Comparison of ENCODE assay signal across 12 cellular contexts in the genomic region with DNA sequence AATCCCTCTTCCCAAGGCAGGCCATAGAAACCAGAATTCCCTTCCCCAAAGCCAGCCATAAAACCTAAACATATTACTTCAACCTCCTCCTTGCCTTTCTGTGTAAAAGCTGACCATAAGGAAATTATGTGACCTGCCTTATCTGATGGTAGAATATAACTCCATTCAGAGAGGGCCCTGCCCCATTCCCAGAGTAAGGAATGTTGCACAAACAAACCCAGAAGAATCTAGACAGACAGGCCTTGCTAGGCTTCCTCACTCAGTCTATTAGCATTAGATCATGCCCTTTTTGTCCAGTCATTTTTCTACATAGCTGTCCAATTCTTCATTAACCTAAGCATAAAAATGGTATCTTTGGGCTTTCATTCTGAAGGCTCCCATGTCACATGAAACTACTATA. TPM values are rescaled to one million over a fixed set of nuclear protein-coding genes. Genes with fewer than 3 reads are reported as not detected.
A peak's percentile ranks its signal among the peaks of the same experiment; 100 is the strongest.
DNase-seq lines count a peak whose midpoint lies in the region; ATAC-seq and TF ChIP-seq lines count a peak whose summit lies in the region.
"Had no signal": no experiment of that assay in that cellular context is flagged by ENCODE, and none has a peak within 500 bp of the region (broad histone marks: within the 10 kb centered on the region; RNA-seq: fewer than 3 reads in every experiment).

No MANE protein-coding gene starts in this region.

- H3K36me3 ChIP-seq in PC-3 (ENCODE audit: low read depth, low read length) = no peaks in the 10 kb centered on the region
- no peaks in the 10 kb centered on the region for H3K36me3 ChIP-seq in fibroblast of lung (ENCODE audit: control insufficient read depth, insufficient read depth, low read length)
- H3K36me3 ChIP-seq: Peyer's patch had no signal

- H3K4me1 ChIP-seq in PC-3 (ENCODE audit: insufficient read depth, low read length) = peaks cover 9% of the 10 kb centered on the region
- H3K4me1 ChIP-seq in fibroblast of lung (ENCODE audit: control insufficient read depth, extremely low read depth, insufficient read depth, low read length) = peaks cover 9% of the 10 kb centered on the region

- no peak overlapping the region for H3K4me3 Mint-ChIP-seq in stimulated activated effector memory CD8-positive, alpha-beta T cell treated with anti-CD3 and anti-CD28 coated beads, Interleukin-12 subunit alpha, Interleukin-12 subunit beta, amount 100 ng/mL, for 72 hours

- H3K9me2 ChIP-seq in PC-3 (replicated peaks; ENCODE audit: low read length) = no peaks in the 10 kb centered on the region

- H3K9ac ChIP-seq in PC-3 (ENCODE audit: low read length) (no peak overlapping the region), fibroblast of lung (ENCODE audit: insufficient read depth, low read length) (no peak overlapping the region)

- TF ChIP-seq CTCF in PC-3 (conservative IDR thresholded peaks at IDR 0.05; ENCODE audit: low read depth, low read length) = no peak
- no peak for TF ChIP-seq CTCF in fibroblast of lung (conservative IDR thresholded peaks at IDR 0.05 in 1 of 2, IDR thresholded peaks at IDR 0.05 in 1 of 2; ENCODE audit: low read depth in 1 of 2, low read length in 2 of 2)

- H3K27ac ChIP-seq in PC-3 (ENCODE audit: low read length) (no peak overlapping the region), fibroblast of lung (ENCODE audit: insufficient read depth, low read length) (peak overlapping the region; percentile 44)

- H3K9me3 Mint-ChIP-seq in stimulated activated effector memory CD8-positive, alpha-beta T cell treated with anti-CD3 and anti-CD28 coated beads, Interleukin-12 subunit alpha, Interleukin-12 subunit beta, amount 100 ng/mL, for 72 hours = no peaks in the 10 kb centered on the region

- H3K79me2 ChIP-seq in PC-3 (ENCODE audit: low read length) (no peaks in the 10 kb centered on the region), fibroblast of lung (ENCODE audit: control insufficient read depth, insufficient read depth, low read length) (no peaks in the 10 kb centered on the region)

- peaks cover 27% of the 10 kb centered on the region for H3K4me1 Mint-ChIP-seq in stimulated activated effector memory CD8-positive, alpha-beta T cell treated with anti-CD3 and anti-CD28 coated beads, Interleukin-12 subunit alpha, Interleukin-12 subunit beta, amount 100 ng/mL, for 72 hours

- no peak overlapping the region for H3K4me2 ChIP-seq in PC-3 (ENCODE audit: low read length)
- no peak overlapping the region for H3K4me2 ChIP-seq in fibroblast of lung (ENCODE audit: extremely low read depth, insufficient read depth, low read length)

- H4K20me1 ChIP-seq in PC-3 (ENCODE audit: low read length) = no peaks in the 10 kb centered on the region
- H4K20me1 ChIP-seq in fibroblast of lung (ENCODE audit: control insufficient read depth, extremely low read depth, insufficient read depth, low read length) = no peaks in the 10 kb centered on the region

- H3K36me3 Mint-ChIP-seq in stimulated activated effector memory CD8-positive, alpha-beta T cell treated with anti-CD3 and anti-CD28 coated beads, Interleukin-12 subunit alpha, Interleukin-12 subunit beta, amount 100 ng/mL, for 72 hours = no peaks in the 10 kb centered on the region

- H2AFZ ChIP-seq in PC-3 (ENCODE audit: low read length) (no peak overlapping the region), fibroblast of lung (ENCODE audit: low read length) (peak overlapping the region; percentile 26)

- H3F3A ChIP-seq in PC-3 (ENCODE audit: low read length, unreplicated experiment) = no peaks in the 10 kb centered on the region

- DNase-seq in ELF-1 (ENCODE audit: low read depth, low spot score) = peak; percentile 26
- DNase-seq in PC-3 = peak; percentile 28
- peak in 1 of 2 donors; percentile 4 for DNase-seq in fibroblast of lung (ENCODE audit: low read depth in 2 of 2)
- no peak for DNase-seq in stimulated activated effector memory CD8-positive, alpha-beta T cell treated with anti-CD3 and anti-CD28 coated beads, Interleukin-12 subunit alpha, Interleukin-12 subunit beta, amount 100 ng/mL, for 72 hours (ENCODE audit: low spot score in 2 of 2)
- DNase-seq in NCI-H2081 (lab: John Stamatoyannopoulos, UW) = no peak
- DNase-seq in SIG-M5 (lab: John Stamatoyannopoulos, UW) = no peak
- DNase-seq: activated T-cell treated with anti-CD3 and anti-CD28 coated beads, Interleukin-2, amount 50 U/mL, for 1 hour; cerebellar nuclear complex; Peyer's patch had no signal

- no peaks in the 10 kb centered on the region for H3K27me3 ChIP-seq in PC-3 (ENCODE audit: low read length)
- H3K27me3 ChIP-seq in fibroblast of lung (ENCODE audit: control insufficient read depth, insufficient read depth, low read length) = no peaks in the 10 kb centered on the region
- H3K27me3 ChIP-seq: Peyer's patch had no signal

- ATAC-seq in PC-3 (peak; percentile 35; the same call in 1 of the 2 replicates), HG02840 (IDR thresholded peaks at IDR 0.05; ENCODE audit: low FRiP score, unreplicated experiment) (no peak)
- no peak for ATAC-seq in stimulated activated effector memory CD8-positive, alpha-beta T cell treated with anti-CD3 and anti-CD28 coated beads, Interleukin-12 subunit alpha, Interleukin-12 subunit beta, amount 100 ng/mL, for 72 hours

- BruUV-seq in PC-3 (replicated peaks; lab: Mats Ljungman, UMichigan) = no TSS peak

- intact Hi-C loops in PC-3 (cut with micrococcal nuclease) = no loop called here

- H3K4me3 ChIP-seq in PC-3 (ENCODE audit: low read length) (no peak overlapping the region), fibroblast of lung (replicated peaks in 1 of 4; ENCODE audit: control extremely low read depth in 1 of 4, insufficient read depth in 1 of 4, low read depth in 3 of 4, low read length in 4 of 4) (peak overlapping the region in 1 of 4 experiments; percentile 32)

- peak overlapping the region; percentile 85 for H3K27ac Mint-ChIP-seq in stimulated activated effector memory CD8-positive, alpha-beta T cell treated with anti-CD3 and anti-CD28 coated beads, Interleukin-12 subunit alpha, Interleukin-12 subunit beta, amount 100 ng/mL, for 72 hours

- no peaks in the 10 kb centered on the region for H3K9me3 ChIP-seq in PC-3 (ENCODE audit: low read length)
- no peaks in the 10 kb centered on the region for H3K9me3 ChIP-seq in fibroblast of lung (ENCODE audit: control insufficient read depth, insufficient read depth, low read depth, low read length)
- H3K9me3 ChIP-seq: Peyer's patch had no signal

- POLR2A ChIA-PET in PC-3 (lab: Charles Lee; ENCODE audit: unreplicated experiment) = no interaction called here

- CTCF ChIA-PET in PC-3 (lab: Charles Lee) = no interaction called here

RNA-seq across cellular contexts. Expression of a gene that starts 17.8 kb away (rescaled TPM):
- total RNA-seq in PC-3 (2014; rRNA removed) (not detected in 2 replicates), fibroblast of lung (under 0.01 and 0.17 TPM in 2 replicates)
- not detected in 2 replicates for polyA plus RNA-seq in fibroblast of lung
- not detected in 2 replicates for polyA plus RNA-seq in fibroblast of lung (2012)
- not detected in 2 replicates for polyA minus RNA-seq in fibroblast of lung (ENCODE audit: low replicate concordance)
- total RNA-seq: lower leg skin, Peyer's patch, pulmonary artery endothelial cell had no signal

RNA-seq across cellular contexts. Expression of a gene that starts 46.1 kb away (rescaled TPM):
- total RNA-seq in PC-3 (2014; rRNA removed) (not detected in 2 replicates), fibroblast of lung (not detected in 2 replicates)
- not detected in 2 replicates for polyA plus RNA-seq in fibroblast of lung
- polyA plus RNA-seq in fibroblast of lung (2012) = not detected in 2 replicates
- not detected in 2 replicates for polyA minus RNA-seq in fibroblast of lung (ENCODE audit: low replicate concordance)
- total RNA-seq: lower leg skin, Peyer's patch, pulmonary artery endothelial cell had no signal

Comparison
In these comparisons a context has a peak if more than half of its experiments do, and no peak if none do; other contexts are left out.
1. DNase-seq: peak in ELF-1 (single experiment) and PC-3 (single experiment); none in stimulated activated effector memory CD8-positive, alpha-beta T cell treated with anti-CD3 and anti-CD28 coated beads, Interleukin-12 subunit alpha, Interleukin-12 subunit beta, amount 100 ng/mL, for 72 hours (0 of 2), NCI-H2081 (0 of 2) and SIG-M5 (single experiment).